18 cellular contexts compared by ENCODE assay signal in the genomic region with DNA sequence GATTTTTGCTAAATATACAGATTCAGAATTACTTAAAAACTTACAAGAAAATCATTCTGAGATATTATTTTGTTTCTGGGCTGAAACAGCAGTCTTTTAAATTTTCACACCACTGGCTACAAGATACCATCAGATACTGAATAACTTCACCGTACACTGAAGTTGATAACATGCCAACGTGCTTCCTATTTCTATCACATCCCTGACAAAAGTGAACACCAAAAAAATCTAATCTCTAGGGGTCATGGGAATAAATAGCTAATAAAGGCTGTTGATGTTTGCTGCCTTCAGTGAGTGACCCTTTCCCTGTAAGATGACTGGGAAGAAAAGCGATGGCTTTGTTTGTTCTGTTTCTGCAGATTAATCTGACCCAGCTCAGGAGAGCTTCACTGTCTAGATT.
DNase-seq lines count a peak whose midpoint lies in the region; ATAC-seq and TF ChIP-seq lines count a peak whose summit lies in the region.
"Had no signal": no experiment of that assay in that cellular context is flagged by ENCODE, and none has a peak within 500 bp of the region (broad histone marks: within the 10 kb centered on the region; RNA-seq: fewer than 3 reads in every experiment).

No MANE protein-coding gene starts in this region.

- no peak overlapping the region for H2AFZ ChIP-seq in Karpas-422 (ENCODE audit: low read length)

- no peaks in the 10 kb centered on the region for H3K9me3 ChIP-seq in Karpas-422 (ENCODE audit: low read length)
- H3K9me3 ChIP-seq: SK-N-SH had no signal

- H3K36me3 ChIP-seq in Karpas-422 (ENCODE audit: insufficient read depth, low read length) = no peaks in the 10 kb centered on the region

- no peak overlapping the region for H3K4me3 ChIP-seq in Karpas-422 (ENCODE audit: low read length)

- H3K79me2 ChIP-seq in Karpas-422 (ENCODE audit: low read length) = no peaks in the 10 kb centered on the region

- no peak for TF ChIP-seq CTCF in nephron progenitor cell (IDR thresholded peaks at IDR 0.05)
- no peak for TF ChIP-seq CTCF in activated CD8-positive, alpha-beta T cell treated with anti-CD3 and anti-CD28 coated beads for 36 hours (IDR thresholded peaks at IDR 0.05)

- ATAC-seq in activated CD8-positive, alpha-beta T cell treated with anti-CD3 and anti-CD28 coated beads for 36 hours = no peak
- ATAC-seq in activated CD8-positive, alpha-beta memory T cell treated with anti-CD3 and anti-CD28 coated beads, Interleukin-2, amount 10 ng/mL, durations not matched to agents 7 days and 5 days = no peak

- peak; percentile 7 for DNase-seq in Karpas-422
- DNase-seq in dermis microvascular lymphatic vessel endothelial cell (ENCODE audit: low read depth in 2 of 2) = peak; percentile 36 to 89
- no peak for DNase-seq in nephron progenitor cell
- no peak for DNase-seq in activated CD4-positive, alpha-beta T cell treated with anti-CD3 and anti-CD28 coated beads for 1 hour
- DNase-seq in activated CD8-positive, alpha-beta T cell treated with anti-CD3 and anti-CD28 coated beads for 36 hours = no peak
- DNase-seq in DMS114 treated with DMSO at 0.1 percent for 48 hours (lab: John Stamatoyannopoulos, UW; ENCODE audit: unreplicated experiment) = no peak
- DNase-seq in activated CD8-positive, alpha-beta memory T cell treated with anti-CD3 and anti-CD28 coated beads, Interleukin-2, amount 10 ng/mL, durations not matched to agents 7 days and 5 days = no peak
- DNase-seq: Kasumi-1, MV-4-11, NCI-H1105, NCI-H1436 treated with DMSO at 0.1 percent for 48 hours, NCI-H187 treated with DMSO at 0.1 percent for 48 hours, NCI-H2171 treated with DMSO at 0.1 percent for 48 hours, NCI-H345, NCI-H524 treated with DMSO at 0.1 percent for 48 hours, NCI-H774, SK-N-SH had no signal

- H3K27me3 Mint-ChIP-seq in nephron progenitor cell (ENCODE audit: low read depth, poor library complexity) = peaks cover 2% of the 10 kb centered on the region
- no peaks in the 10 kb centered on the region for H3K27me3 Mint-ChIP-seq in activated CD8-positive, alpha-beta T cell treated with anti-CD3 and anti-CD28 coated beads for 36 hours
- H3K27me3 Mint-ChIP-seq in activated CD8-positive, alpha-beta memory T cell treated with anti-CD3 and anti-CD28 coated beads, Interleukin-2, amount 10 ng/mL, durations not matched to agents 7 days and 5 days = peaks cover 12% of the 10 kb centered on the region
- H3K27me3 Mint-ChIP-seq: B cell had no signal

- H3K4me1 ChIP-seq in Karpas-422 (ENCODE audit: low read length) = no peaks in the 10 kb centered on the region

- H3K27ac ChIP-seq in Karpas-422 (ENCODE audit: low read length) = no peak overlapping the region

- no peaks in the 10 kb centered on the region for H3K9me2 ChIP-seq in Karpas-422 (replicated peaks; ENCODE audit: insufficient read depth, low read length)
- H3K9me2 ChIP-seq: SK-N-SH had no signal

- POLR2A ChIA-PET in activated CD8-positive, alpha-beta T cell treated with anti-CD3 and anti-CD28 coated beads for 36 hours (lab: Charles Lee) = no interaction called here

- no peaks in the 10 kb centered on the region for H4K20me1 ChIP-seq in Karpas-422 (ENCODE audit: insufficient read depth, low read depth, low read length)

- peak overlapping the region; percentile 38 for H3K27ac Mint-ChIP-seq in nephron progenitor cell
- no peak overlapping the region for H3K27ac Mint-ChIP-seq in activated CD8-positive, alpha-beta T cell treated with anti-CD3 and anti-CD28 coated beads for 36 hours
- no peak overlapping the region for H3K27ac Mint-ChIP-seq in activated CD8-positive, alpha-beta memory T cell treated with anti-CD3 and anti-CD28 coated beads, Interleukin-2, amount 10 ng/mL, durations not matched to agents 7 days and 5 days
- H3K27ac Mint-ChIP-seq: B cell had no signal

- CTCF ChIA-PET in activated CD8-positive, alpha-beta T cell treated with anti-CD3 and anti-CD28 coated beads for 36 hours (lab: Charles Lee) = no interaction called here
- CTCF ChIA-PET in activated CD8-positive, alpha-beta memory T cell treated with anti-CD3 and anti-CD28 coated beads, Interleukin-2, amount 10 ng/mL, durations not matched to agents 7 days and 5 days (lab: Charles Lee) = no interaction called here

- peaks cover 10% of the 10 kb centered on the region for H3K36me3 Mint-ChIP-seq in nephron progenitor cell (ENCODE audit: low read depth)
- no peaks in the 10 kb centered on the region for H3K36me3 Mint-ChIP-seq in activated CD8-positive, alpha-beta T cell treated with anti-CD3 and anti-CD28 coated beads for 36 hours (ENCODE audit: low read depth)
- H3K36me3 Mint-ChIP-seq in activated CD8-positive, alpha-beta memory T cell treated with anti-CD3 and anti-CD28 coated beads, Interleukin-2, amount 10 ng/mL, durations not matched to agents 7 days and 5 days = no peaks in the 10 kb centered on the region

- no peaks in the 10 kb centered on the region for H3K9me3 Mint-ChIP-seq in nephron progenitor cell
- no peaks in the 10 kb centered on the region for H3K9me3 Mint-ChIP-seq in activated CD8-positive, alpha-beta T cell treated with anti-CD3 and anti-CD28 coated beads for 36 hours
- no peaks in the 10 kb centered on the region for H3K9me3 Mint-ChIP-seq in activated CD8-positive, alpha-beta memory T cell treated with anti-CD3 and anti-CD28 coated beads, Interleukin-2, amount 10 ng/mL, durations not matched to agents 7 days and 5 days (ENCODE audit: low read depth)

- H3K4me2 ChIP-seq in Karpas-422 (ENCODE audit: low read depth, low read length, poor library complexity, severe bottlenecking) = no peak overlapping the region
- H3K4me2 ChIP-seq: SK-N-SH had no signal

- no peaks in the 10 kb centered on the region for H3K27me3 ChIP-seq in Karpas-422 (ENCODE audit: low read length)

- H3K4me1 Mint-ChIP-seq in nephron progenitor cell = no peaks in the 10 kb centered on the region
- no peaks in the 10 kb centered on the region for H3K4me1 Mint-ChIP-seq in activated CD8-positive, alpha-beta T cell treated with anti-CD3 and anti-CD28 coated beads for 36 hours (ENCODE audit: low read depth)
- H3K4me1 Mint-ChIP-seq in activated CD8-positive, alpha-beta memory T cell treated with anti-CD3 and anti-CD28 coated beads, Interleukin-2, amount 10 ng/mL, durations not matched to agents 7 days and 5 days = no peaks in the 10 kb centered on the region
- H3K4me1 Mint-ChIP-seq: B cell had no signal

- intact Hi-C loops in activated CD8-positive, alpha-beta T cell treated with anti-CD3 and anti-CD28 coated beads for 36 hours (cut with micrococcal nuclease) = no loop called here

- no peak overlapping the region for H3K4me3 Mint-ChIP-seq in nephron progenitor cell
- H3K4me3 Mint-ChIP-seq in activated CD8-positive, alpha-beta T cell treated with anti-CD3 and anti-CD28 coated beads for 36 hours = no peak overlapping the region
- H3K4me3 Mint-ChIP-seq in activated CD8-positive, alpha-beta memory T cell treated with anti-CD3 and anti-CD28 coated beads, Interleukin-2, amount 10 ng/mL, durations not matched to agents 7 days and 5 days = no peak overlapping the region
- H3K4me3 Mint-ChIP-seq: B cell had no signal

- H3K9ac ChIP-seq in Karpas-422 (ENCODE audit: low read length) = no peak overlapping the region
- H3K9ac ChIP-seq: SK-N-SH had no signal

Comparison
In these comparisons a context has a peak if more than half of its experiments do, and no peak if none do; other contexts are left out.
1. DNase-seq: peak in Karpas-422 (single experiment) and dermis microvascular lymphatic vessel endothelial cell (2 of 2); none in nephron progenitor cell (single experiment), activated CD4-positive, alpha-beta T cell treated with anti-CD3 and anti-CD28 coated beads for 1 hour (single experiment), activated CD8-positive, alpha-beta T cell treated with anti-CD3 and anti-CD28 coated beads for 36 hours (single experiment), DMS114 treated with DMSO at 0.1 percent for 48 hours (single experiment) and activated CD8-positive, alpha-beta memory T cell treated with anti-CD3 and anti-CD28 coated beads, Interleukin-2, amount 10 ng/mL, durations not matched to agents 7 days and 5 days (single experiment).